ENCODE assay signal across 9 cellular contexts in genomic region chr14:59919582-59920377, GRCh38. TPM values are rescaled to one million over a fixed set of nuclear protein-coding genes. Genes with fewer than 3 reads are reported as not detected.
DNase-seq lines count a peak whose midpoint lies in the region; ATAC-seq and TF ChIP-seq lines count a peak whose summit lies in the region.
"Had no signal": no experiment of that assay in that cellular context is flagged by ENCODE, and none has a peak within 500 bp of the region (broad histone marks: within the 10 kb centered on the region; RNA-seq: fewer than 3 reads in every experiment).

TSS of gene LRRC9 (plus strand) at chr14:59920144.

- peak within 1 kb of the TSS; percentile 8 to 35; a peak in 3 of 4 replicates for H3K4me3 ChIP-seq in Panc1 (ENCODE audit: low read depth in 2 of 2, low read length in 2 of 2)
- peak within 1 kb of the TSS; percentile 56 for H3K4me3 ChIP-seq in choroid plexus epithelial cell (ENCODE audit: low read depth, low read length)

- H3K36me3 ChIP-seq in Panc1 (ENCODE audit: control insufficient read depth, insufficient read depth, low read length) = no peaks in the 10 kb centered on the region

- no peak within 1 kb of the TSS for H3K27ac ChIP-seq in Panc1 (ENCODE audit: low read length)

- H3K27me3 ChIP-seq in Panc1 (ENCODE audit: control insufficient read depth, insufficient read depth, low read length) = peaks cover 6% of the 10 kb centered on the region; the same call in 1 of the 2 replicates

- H3K9me3 ChIP-seq in Panc1 (ENCODE audit: control insufficient read depth, insufficient read depth, low read depth, low read length) = no peaks in the 10 kb centered on the region

- in situ Hi-C loops in Panc1 (cut with HindIII; ENCODE audit: low pct_unique_long_range_greater_than_20kb, low sequenced_read_pairs) = no loop called here

- H3K4me1 ChIP-seq in Panc1 (ENCODE audit: control insufficient read depth, insufficient read depth, low read length) = no peaks in the 10 kb centered on the region

- ATAC-seq in HG03342 (IDR thresholded peaks at IDR 0.05; ENCODE audit: unreplicated experiment) = peak; percentile 31
- no peak for ATAC-seq in Panc1
- peak; percentile 84 for ATAC-seq in left lobe of liver
- no peak for ATAC-seq in HG03095 (IDR thresholded peaks at IDR 0.05; ENCODE audit: unreplicated experiment)
- ATAC-seq: HCT116 had no signal

- CTCF ChIA-PET in Panc1 (lab: Charles Lee) = no interaction called here

- POLR2A ChIA-PET in Panc1 (lab: Charles Lee) = no interaction called here

- intact Hi-C loops in Panc1 (cut with micrococcal nuclease; ENCODE audit: unreplicated experiment) = loop anchor here (5.0 kb wide), 1 partner anchor 287 kb away; no protein-coding TSS in a partner anchor

- BruUV-seq in Panc1 (replicated peaks; lab: Mats Ljungman, UMichigan) = no TSS peak

- TF ChIP-seq CTCF in Panc1 (IDR thresholded peaks at IDR 0.05) (no peak), choroid plexus epithelial cell (conservative IDR thresholded peaks at IDR 0.05; ENCODE audit: low read depth, low read length) (no peak)

- DNase-seq in COLO668 (lab: John Stamatoyannopoulos, UW; ENCODE audit: unreplicated experiment) (peak; percentile 62), Panc1 (ENCODE audit: low read depth, low spot score) (no peak), choroid plexus epithelial cell (ENCODE audit: low read depth) (peak; percentile 55), left lobe of liver (ENCODE audit: low spot score) (peak; percentile 79), CD1c-positive myeloid dendritic cell (ENCODE audit: extremely low spot score) (no peak)
- DNase-seq in stimulated activated CD8-positive, alpha-beta memory T cell treated with anti-CD3 and anti-CD28 coated beads, Interleukin-12 subunit alpha, Interleukin-12 subunit beta, amount 100 ng/mL, for 4 hours (ENCODE audit: low read depth) = peak; percentile 15

RNA-seq across cellular contexts. Expression of gene LRRC9, which starts in this region (rescaled TPM):
- total RNA-seq in Panc1 (2021; ENCODE audit: unreplicated experiment) = not detected
- not detected for polyA plus RNA-seq in Panc1 (2012; ENCODE audit: insufficient read length)
- total RNA-seq in left lobe of liver = not detected

Comparison
In these comparisons a context has a peak if more than half of its experiments do, and no peak if none do; other contexts are left out.
1. Peak in DNase-seq and ATAC-seq in left lobe of liver; RNA of the gene not detected or under 1 TPM.
2. DNase-seq: peak in COLO668 (single experiment), choroid plexus epithelial cell (single experiment) and stimulated activated CD8-positive, alpha-beta memory T cell treated with anti-CD3 and anti-CD28 coated beads, Interleukin-12 subunit alpha, Interleukin-12 subunit beta, amount 100 ng/mL, for 4 hours (single experiment); none in Panc1 (single experiment) and CD1c-positive myeloid dendritic cell (single experiment).